ENCODE assay signal across 24 cellular contexts in the genomic region with DNA sequence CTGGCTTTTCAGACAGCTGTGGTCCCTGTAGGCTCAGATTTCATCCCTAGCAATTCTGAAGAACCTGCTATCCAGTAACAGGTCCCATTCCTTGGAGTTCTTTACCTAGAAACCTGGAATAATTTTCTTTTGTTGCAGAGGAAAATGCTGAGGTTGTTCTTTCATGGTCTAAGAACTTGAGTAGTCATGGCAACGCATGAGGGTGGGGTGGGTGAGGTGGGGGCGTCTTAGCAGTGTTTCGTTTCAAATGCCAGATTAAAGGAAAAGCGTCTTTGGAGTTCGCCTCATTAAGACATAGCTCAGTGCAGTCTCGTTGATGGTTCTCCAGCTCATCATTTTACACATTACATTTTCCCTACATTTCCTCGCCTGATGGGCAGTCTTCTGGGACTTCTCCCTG.
"Had no signal": no experiment of that assay in that cellular context is flagged by ENCODE, and none has a peak within 500 bp of the region (broad histone marks: within the 10 kb centered on the region; RNA-seq: fewer than 3 reads in every experiment).

No MANE protein-coding gene starts in this region.

- H3K9me3 ChIP-seq: breast epithelium, esophagus muscularis mucosa, gastroesophageal sphincter, mucosa of descending colon, neutrophil, ovary, tibial nerve, upper lobe of right lung had no signal

- H3K36me3 Mint-ChIP-seq: immature natural killer cell; natural killer cell; stimulated activated effector memory CD8-positive, alpha-beta T cell treated with anti-CD3 and anti-CD28 coated beads, Interleukin-12 subunit alpha, Interleukin-12 subunit beta, amount 100 ng/mL, for 72 hours had no signal

- DNase-seq: central memory CD4-positive, alpha-beta T cell; dorsolateral prefrontal cortex; effector memory CD4-positive, alpha-beta T cell; glutamatergic neuron; immature natural killer cell; kidney glomerular epithelial cell; mammary epithelial cell; mucosa of descending colon; natural killer cell; ovary; right cardiac atrium; stimulated activated CD4-positive, alpha-beta T cell treated with anti-CD3 and anti-CD28 coated beads, Interleukin-4, amount 100 ng/mL, for 1 hour; upper lobe of right lung had no signal

- H3K4me1 ChIP-seq: upper lobe of right lung had no signal

- H3K4me3 Mint-ChIP-seq: natural killer cell; stimulated activated effector memory CD8-positive, alpha-beta T cell treated with anti-CD3 and anti-CD28 coated beads, Interleukin-12 subunit alpha, Interleukin-12 subunit beta, amount 100 ng/mL, for 72 hours; stimulated activated naive CD8-positive, alpha-beta T cell treated with anti-CD3 and anti-CD28 coated beads, Interleukin-15, Interleukin-2, amounts not matched to agents 100 ng/mL and 50 ng/mL, for 24 hours had no signal

- H3K4me1 Mint-ChIP-seq: immature natural killer cell; natural killer cell; stimulated activated effector memory CD8-positive, alpha-beta T cell treated with anti-CD3 and anti-CD28 coated beads, Interleukin-12 subunit alpha, Interleukin-12 subunit beta, amount 100 ng/mL, for 72 hours had no signal

- H3K4me3 ChIP-seq: breast epithelium, coronary artery, dorsolateral prefrontal cortex, esophagus muscularis mucosa, gastroesophageal sphincter, mucosa of descending colon, ovary, smooth muscle cell, tibial nerve, upper lobe of right lung had no signal

- H3K4me2 ChIP-seq: smooth muscle cell had no signal

- ATAC-seq: gastroesophageal sphincter; left lobe of liver; mucosa of descending colon; natural killer cell; right cardiac atrium; stimulated activated effector memory CD8-positive, alpha-beta T cell treated with anti-CD3 and anti-CD28 coated beads, Interleukin-12 subunit alpha, Interleukin-12 subunit beta, amount 100 ng/mL, for 72 hours; upper lobe of right lung had no signal

- H3K9me3 Mint-ChIP-seq: immature natural killer cell; natural killer cell; stimulated activated effector memory CD8-positive, alpha-beta T cell treated with anti-CD3 and anti-CD28 coated beads, Interleukin-12 subunit alpha, Interleukin-12 subunit beta, amount 100 ng/mL, for 72 hours; stimulated activated naive CD8-positive, alpha-beta T cell treated with anti-CD3 and anti-CD28 coated beads, Interleukin-15, Interleukin-2, amounts not matched to agents 100 ng/mL and 50 ng/mL, for 24 hours had no signal

- H3K36me3 ChIP-seq: breast epithelium, esophagus muscularis mucosa, gastroesophageal sphincter, neutrophil, ovary, tibial nerve, upper lobe of right lung had no signal

- H3K27me3 ChIP-seq: breast epithelium, dorsolateral prefrontal cortex, esophagus muscularis mucosa, neutrophil, ovary, tibial nerve, upper lobe of right lung had no signal

- H3K27ac ChIP-seq: breast epithelium, coronary artery, dorsolateral prefrontal cortex, epithelial cell of prostate, esophagus muscularis mucosa, gastroesophageal sphincter, neutrophil, ovary, tibial nerve, upper lobe of right lung had no signal

- H3K27ac Mint-ChIP-seq: immature natural killer cell; natural killer cell; stimulated activated effector memory CD8-positive, alpha-beta T cell treated with anti-CD3 and anti-CD28 coated beads, Interleukin-12 subunit alpha, Interleukin-12 subunit beta, amount 100 ng/mL, for 72 hours; stimulated activated naive CD8-positive, alpha-beta T cell treated with anti-CD3 and anti-CD28 coated beads, Interleukin-15, Interleukin-2, amounts not matched to agents 100 ng/mL and 50 ng/mL, for 24 hours had no signal
